14 cellular contexts compared by ENCODE assay signal in genomic region chr12:120579179-120579578, GRCh38. TPM values are rescaled to one million over a fixed set of nuclear protein-coding genes. Genes with fewer than 3 reads are reported as not detected.
DNase-seq lines count a peak whose midpoint lies in the region; ATAC-seq and TF ChIP-seq lines count a peak whose summit lies in the region.
"Had no signal": no experiment of that assay in that cellular context is flagged by ENCODE, and none has a peak within 500 bp of the region (broad histone marks: within the 10 kb centered on the region; RNA-seq: fewer than 3 reads in every experiment).

No MANE protein-coding gene starts in this region.

- H3K4me3 ChIP-seq in DOHH2 (ENCODE audit: low read length), result no peak overlapping the region
- H3K4me3 ChIP-seq in neutrophil (ENCODE audit: low read depth in 1 of 2, low read length in 1 of 2), result no peak overlapping the region
- H3K4me3 ChIP-seq in Karpas-422 (ENCODE audit: low read length), result no peak overlapping the region
- H3K4me3 ChIP-seq: lung, skin epidermis, suprapubic skin had no signal

- peak overlapping the region in 1 of 2 donors; percentile 38 for H3K4me3 Mint-ChIP-seq in activated T-cell treated with anti-CD3 and anti-CD28 coated beads, Interleukin-2, amount 50 U/mL, for 72 hours
- H3K4me3 Mint-ChIP-seq in activated T-cell treated with anti-CD3 and anti-CD28 coated beads, Interleukin-2, amount 50 U/mL, for 4 hours, result no peak overlapping the region
- H3K4me3 Mint-ChIP-seq in activated T-helper 2 cell treated with anti-CD3 and anti-CD28 coated beads, Interferon-gamma antibody, Interleukin-2, Interleukin-4, amounts not matched to agents 10 μg/mL and 5 μg/mL and 100 μg/mL, durations not matched to agents 14 hours and 24 hours and 36 hours (ENCODE audit: low read depth), result peak overlapping the region; percentile 46

- H3K27ac ChIP-seq in DOHH2 (ENCODE audit: low read depth, low read length), result no peak overlapping the region
- peak overlapping the region; percentile 35 for H3K27ac ChIP-seq in neutrophil
- no peak overlapping the region for H3K27ac ChIP-seq in Karpas-422 (ENCODE audit: low read length)
- H3K27ac ChIP-seq: skin epidermis, suprapubic skin had no signal

- intact Hi-C loops in activated T-helper 2 cell treated with anti-CD3 and anti-CD28 coated beads, Interferon-gamma antibody, Interleukin-2, Interleukin-4, amounts not matched to agents 10 μg/mL and 5 μg/mL and 100 μg/mL, durations not matched to agents 14 hours and 24 hours and 36 hours (cut with micrococcal nuclease), result no loop called here

- no peak for ATAC-seq in activated T-cell treated with anti-CD3 and anti-CD28 coated beads, Interleukin-2, amount 50 U/mL, for 72 hours (replicated peaks in 1 of 2)
- no peak for ATAC-seq in activated T-cell treated with anti-CD3 and anti-CD28 coated beads, Interleukin-2, amount 50 U/mL, for 4 hours
- no peak for ATAC-seq in HG02981 (IDR thresholded peaks at IDR 0.05; ENCODE audit: unreplicated experiment)
- no peak for ATAC-seq in activated naive CD4-positive, alpha-beta T cell treated with anti-CD3 and anti-CD28 coated beads, Interleukin-2, amount 50 U/mL, for 72 hours

- no peaks in the 10 kb centered on the region for H3K27me3 Mint-ChIP-seq in activated T-cell treated with anti-CD3 and anti-CD28 coated beads, Interleukin-2, amount 50 U/mL, for 72 hours (ENCODE audit: low read depth)
- H3K27me3 Mint-ChIP-seq in activated T-cell treated with anti-CD3 and anti-CD28 coated beads, Interleukin-2, amount 50 U/mL, for 4 hours (ENCODE audit: low read depth), result peaks cover 2% of the 10 kb centered on the region
- H3K27me3 Mint-ChIP-seq in activated T-helper 2 cell treated with anti-CD3 and anti-CD28 coated beads, Interferon-gamma antibody, Interleukin-2, Interleukin-4, amounts not matched to agents 10 μg/mL and 5 μg/mL and 100 μg/mL, durations not matched to agents 14 hours and 24 hours and 36 hours (ENCODE audit: low read depth), result peaks cover 6% of the 10 kb centered on the region

- H3K4me2 ChIP-seq in DOHH2 (ENCODE audit: low read length) (0 out of 2 replicates have a peak overlapping the region, but pooled peaks have one; percentile 89), Karpas-422 (ENCODE audit: low read depth, low read length, poor library complexity, severe bottlenecking) (no peak overlapping the region)

- H4K20me1 ChIP-seq in DOHH2 (ENCODE audit: control insufficient read depth, insufficient read depth, low read depth, low read length) (no peaks in the 10 kb centered on the region), Karpas-422 (ENCODE audit: insufficient read depth, low read depth, low read length) (peaks cover 4% of the 10 kb centered on the region; the same call in 1 of the 2 replicates)

- H3K36me3 Mint-ChIP-seq in activated T-cell treated with anti-CD3 and anti-CD28 coated beads, Interleukin-2, amount 50 U/mL, for 72 hours (ENCODE audit: insufficient read depth in 2 of 2), result peaks cover 12 to 20% of the 10 kb centered on the region in 2 donors
- H3K36me3 Mint-ChIP-seq in activated T-cell treated with anti-CD3 and anti-CD28 coated beads, Interleukin-2, amount 50 U/mL, for 4 hours (ENCODE audit: insufficient read depth), result peaks cover 23% of the 10 kb centered on the region
- H3K36me3 Mint-ChIP-seq in activated T-helper 2 cell treated with anti-CD3 and anti-CD28 coated beads, Interferon-gamma antibody, Interleukin-2, Interleukin-4, amounts not matched to agents 10 μg/mL and 5 μg/mL and 100 μg/mL, durations not matched to agents 14 hours and 24 hours and 36 hours (ENCODE audit: low read depth), result peaks cover 50% of the 10 kb centered on the region
- peaks cover 14 to 21% of the 10 kb centered on the region in 2 donors for H3K36me3 Mint-ChIP-seq in activated naive CD4-positive, alpha-beta T cell treated with anti-CD3 and anti-CD28 coated beads, Interleukin-2, amount 50 U/mL, for 72 hours

- H3K36me3 ChIP-seq in DOHH2 (ENCODE audit: control insufficient read depth, low read length) (peaks cover 58% of the 10 kb centered on the region), neutrophil (peaks cover 59% of the 10 kb centered on the region), Karpas-422 (ENCODE audit: insufficient read depth, low read length) (peaks cover 35% of the 10 kb centered on the region; the same call in 1 of the 2 replicates)

- peak overlapping the region; percentile 68 for H3K27ac Mint-ChIP-seq in activated T-cell treated with anti-CD3 and anti-CD28 coated beads, Interleukin-2, amount 50 U/mL, for 72 hours
- H3K27ac Mint-ChIP-seq in activated T-helper 2 cell treated with anti-CD3 and anti-CD28 coated beads, Interferon-gamma antibody, Interleukin-2, Interleukin-4, amounts not matched to agents 10 μg/mL and 5 μg/mL and 100 μg/mL, durations not matched to agents 14 hours and 24 hours and 36 hours, result peak overlapping the region; percentile 54
- no peak overlapping the region for H3K27ac Mint-ChIP-seq in activated naive CD4-positive, alpha-beta T cell treated with anti-CD3 and anti-CD28 coated beads, Interleukin-2, amount 50 U/mL, for 72 hours

- no peaks in the 10 kb centered on the region for H3K9me2 ChIP-seq in DOHH2 (replicated peaks; ENCODE audit: control insufficient read depth, low read length)
- no peaks in the 10 kb centered on the region for H3K9me2 ChIP-seq in Karpas-422 (replicated peaks; ENCODE audit: insufficient read depth, low read length)

- H3K9me3 ChIP-seq in DOHH2 (ENCODE audit: control insufficient read depth, insufficient read depth, low read length) (no peaks in the 10 kb centered on the region), neutrophil (no peaks in the 10 kb centered on the region), Karpas-422 (ENCODE audit: low read length) (no peaks in the 10 kb centered on the region)
- H3K9me3 ChIP-seq: suprapubic skin had no signal

- H2AFZ ChIP-seq in Karpas-422 (ENCODE audit: low read length), result no peak overlapping the region

- H3F3A ChIP-seq in DOHH2 (ENCODE audit: control insufficient read depth, insufficient read depth), result peaks cover 6% of the 10 kb centered on the region

- H3K9ac ChIP-seq in Karpas-422 (ENCODE audit: low read length), result no peak overlapping the region

- H3K27me3 ChIP-seq in DOHH2 (ENCODE audit: control insufficient read depth, low read length) (peaks cover 5% of the 10 kb centered on the region), neutrophil (peaks cover 9% of the 10 kb centered on the region), Karpas-422 (ENCODE audit: low read length) (no peaks in the 10 kb centered on the region)
- H3K27me3 ChIP-seq: suprapubic skin had no signal

- TF ChIP-seq CTCF in DOHH2 (IDR thresholded peaks at IDR 0.05; ENCODE audit: low read depth, low read length, poor library complexity, severe bottlenecking) (no peak), neutrophil (IDR thresholded peaks at IDR 0.05) (no peak)

- DNase-seq in activated T-cell treated with anti-CD3 and anti-CD28 coated beads, Interleukin-2, amount 50 U/mL, for 72 hours, result no peak
- no peak for DNase-seq in activated T-cell treated with anti-CD3 and anti-CD28 coated beads, Interleukin-2, amount 50 U/mL, for 4 hours
- no peak for DNase-seq in activated T-helper 2 cell treated with anti-CD3 and anti-CD28 coated beads, Interferon-gamma antibody, Interleukin-2, Interleukin-4, amounts not matched to agents 10 μg/mL and 5 μg/mL and 100 μg/mL, durations not matched to agents 14 hours and 24 hours and 36 hours (ENCODE audit: low spot score)
- no peak for DNase-seq in Karpas-422
- DNase-seq in activated naive CD4-positive, alpha-beta T cell treated with anti-CD3 and anti-CD28 coated beads, Interleukin-2, amount 50 U/mL, for 72 hours (ENCODE audit: low spot score in 2 of 2), result no peak
- DNase-seq: activated CD4-positive, alpha-beta T cell treated with anti-CD3 and anti-CD28 coated beads, Interleukin-2, amount 50 U/mL, for 4 hours; NCI-H446 treated with DMSO at 0.1 percent for 48 hours; stimulated activated CD4-positive, alpha-beta T cell treated with anti-CD3 and anti-CD28 coated beads, Interleukin-4, amount 100 ng/mL, for 4 hours had no signal

- peaks cover 51% of the 10 kb centered on the region for H3K4me1 Mint-ChIP-seq in activated T-cell treated with anti-CD3 and anti-CD28 coated beads, Interleukin-2, amount 50 U/mL, for 72 hours (ENCODE audit: low read depth)
- peaks cover 33% of the 10 kb centered on the region for H3K4me1 Mint-ChIP-seq in activated T-cell treated with anti-CD3 and anti-CD28 coated beads, Interleukin-2, amount 50 U/mL, for 4 hours (ENCODE audit: low read depth)
- H3K4me1 Mint-ChIP-seq in activated T-helper 2 cell treated with anti-CD3 and anti-CD28 coated beads, Interferon-gamma antibody, Interleukin-2, Interleukin-4, amounts not matched to agents 10 μg/mL and 5 μg/mL and 100 μg/mL, durations not matched to agents 14 hours and 24 hours and 36 hours (ENCODE audit: low read depth), result peaks cover 31% of the 10 kb centered on the region

- peaks cover 31% of the 10 kb centered on the region for H3K4me1 ChIP-seq in DOHH2 (ENCODE audit: control insufficient read depth, low read length)
- H3K4me1 ChIP-seq in neutrophil (ENCODE audit: control insufficient read depth in 1 of 2, insufficient read depth in 1 of 2, low read depth in 1 of 2, low read length in 1 of 2), result peaks cover 26 to 28% of the 10 kb centered on the region in 2 experiments
- H3K4me1 ChIP-seq in Karpas-422 (ENCODE audit: low read length), result peaks cover 28% of the 10 kb centered on the region

- H3K79me2 ChIP-seq in DOHH2 (ENCODE audit: control insufficient read depth, low read length) (peaks cover 11% of the 10 kb centered on the region), Karpas-422 (ENCODE audit: low read length) (peaks cover 19% of the 10 kb centered on the region)

- no peaks in the 10 kb centered on the region for H3K9me3 Mint-ChIP-seq in activated T-cell treated with anti-CD3 and anti-CD28 coated beads, Interleukin-2, amount 50 U/mL, for 72 hours
- H3K9me3 Mint-ChIP-seq in activated T-cell treated with anti-CD3 and anti-CD28 coated beads, Interleukin-2, amount 50 U/mL, for 4 hours, result no peaks in the 10 kb centered on the region
- H3K9me3 Mint-ChIP-seq in activated T-helper 2 cell treated with anti-CD3 and anti-CD28 coated beads, Interferon-gamma antibody, Interleukin-2, Interleukin-4, amounts not matched to agents 10 μg/mL and 5 μg/mL and 100 μg/mL, durations not matched to agents 14 hours and 24 hours and 36 hours, result no peaks in the 10 kb centered on the region
- H3K9me3 Mint-ChIP-seq in activated naive CD4-positive, alpha-beta T cell treated with anti-CD3 and anti-CD28 coated beads, Interleukin-2, amount 50 U/mL, for 72 hours, result no peaks in the 10 kb centered on the region

RNA-seq across cellular contexts. Expression of gene POP5, which starts 2.0 kb away (rescaled TPM):
- 10 to 100 TPM; 37.4 to 40.8 TPM for total RNA-seq in activated T-cell treated with anti-CD3 and anti-CD28 coated beads, Interleukin-2, amount 50 U/mL, for 72 hours
- total RNA-seq in activated T-cell treated with anti-CD3 and anti-CD28 coated beads, Interleukin-2, amount 50 U/mL, for 4 hours, result 10 to 100 TPM; 81.6 to 93.0 (median 92.6) TPM
- total RNA-seq in activated T-helper 2 cell treated with anti-CD3 and anti-CD28 coated beads, Interferon-gamma antibody, Interleukin-2, Interleukin-4, amounts not matched to agents 10 μg/mL and 5 μg/mL and 100 μg/mL, durations not matched to agents 14 hours and 24 hours and 36 hours, result 64.3 and 65.7 TPM in 2 replicates
- total RNA-seq in Karpas-422 (2014; rRNA removed; shearing (Covaris generic); ENCODE audit: low replicate concordance), result 69.1 and 72.9 TPM in 2 replicates
- total RNA-seq in activated naive CD4-positive, alpha-beta T cell treated with anti-CD3 and anti-CD28 coated beads, Interleukin-2, amount 50 U/mL, for 72 hours, result 10 to 100 TPM; 34.7 to 51.5 TPM

RNA-seq across cellular contexts. Expression of gene RNF10, which starts 45.0 kb away (rescaled TPM):
- total RNA-seq in activated T-cell treated with anti-CD3 and anti-CD28 coated beads, Interleukin-2, amount 50 U/mL, for 72 hours, result 100 to 1,000 TPM; 198 to 200 TPM
- total RNA-seq in activated T-cell treated with anti-CD3 and anti-CD28 coated beads, Interleukin-2, amount 50 U/mL, for 4 hours, result 100 to 1,000 TPM; 152 to 169 (median 161) TPM
- total RNA-seq in activated T-helper 2 cell treated with anti-CD3 and anti-CD28 coated beads, Interferon-gamma antibody, Interleukin-2, Interleukin-4, amounts not matched to agents 10 μg/mL and 5 μg/mL and 100 μg/mL, durations not matched to agents 14 hours and 24 hours and 36 hours, result 177 and 200 TPM in 2 replicates
- 59.8 and 65.5 TPM in 2 replicates for total RNA-seq in Karpas-422 (2014; rRNA removed; shearing (Covaris generic); ENCODE audit: low replicate concordance)
- total RNA-seq in activated naive CD4-positive, alpha-beta T cell treated with anti-CD3 and anti-CD28 coated beads, Interleukin-2, amount 50 U/mL, for 72 hours, result 100 to 1,000 TPM; 182 to 196 TPM

RNA-seq across cellular contexts. Expression of gene COQ5, which starts 50.2 kb away (rescaled TPM):
- total RNA-seq in activated T-cell treated with anti-CD3 and anti-CD28 coated beads, Interleukin-2, amount 50 U/mL, for 72 hours, result 10 to 100 TPM; 28.9 to 36.7 TPM
- 10 to 100 TPM; 23.6 to 29.9 (median 26.4) TPM for total RNA-seq in activated T-cell treated with anti-CD3 and anti-CD28 coated beads, Interleukin-2, amount 50 U/mL, for 4 hours
- total RNA-seq in activated T-helper 2 cell treated with anti-CD3 and anti-CD28 coated beads, Interferon-gamma antibody, Interleukin-2, Interleukin-4, amounts not matched to agents 10 μg/mL and 5 μg/mL and 100 μg/mL, durations not matched to agents 14 hours and 24 hours and 36 hours, result 29.3 and 29.9 TPM in 2 replicates
- total RNA-seq in Karpas-422 (2014; rRNA removed; shearing (Covaris generic); ENCODE audit: low replicate concordance), result 26.3 and 31.5 TPM in 2 replicates
- total RNA-seq in activated naive CD4-positive, alpha-beta T cell treated with anti-CD3 and anti-CD28 coated beads, Interleukin-2, amount 50 U/mL, for 72 hours, result 10 to 100 TPM in 1 of 2 donors, 1 to 10 TPM in 1; 9.7 to 37.8 TPM

Comparison
In these comparisons a context has a peak if more than half of its experiments do, and no peak if none do; other contexts are left out.
1. H3K27ac Mint-ChIP-seq: peak in activated T-cell treated with anti-CD3 and anti-CD28 coated beads, Interleukin-2, amount 50 U/mL, for 72 hours (single experiment) and activated T-helper 2 cell treated with anti-CD3 and anti-CD28 coated beads, Interferon-gamma antibody, Interleukin-2, Interleukin-4, amounts not matched to agents 10 μg/mL and 5 μg/mL and 100 μg/mL, durations not matched to agents 14 hours and 24 hours and 36 hours (single experiment); none in activated naive CD4-positive, alpha-beta T cell treated with anti-CD3 and anti-CD28 coated beads, Interleukin-2, amount 50 U/mL, for 72 hours (0 of 2).